ENCODE assay signal across 25 cellular contexts in genomic region chrX:141839856-141840255, GRCh38. TPM values are rescaled to one million over a fixed set of nuclear protein-coding genes. Genes with fewer than 3 reads are reported as not detected.
"Had no signal": no experiment of that assay in that cellular context is flagged by ENCODE, and none has a peak within 500 bp of the region (broad histone marks: within the 10 kb centered on the region; RNA-seq: fewer than 3 reads in every experiment).

No MANE protein-coding gene starts in this region.

- DNase-seq: activated CD4-positive, alpha-beta T cell treated with anti-CD3 and anti-CD28 coated beads, Interleukin-2, amount 50 U/mL, for 4 hours; activated effector memory CD4-positive, alpha-beta T cell treated with anti-CD3 and anti-CD28 coated beads, Interleukin-2, amount 50 U/mL, for 16 hours; activated naive CD4-positive, alpha-beta T cell treated with anti-CD3 and anti-CD28 coated beads, Interleukin-2, amount 50 U/mL, for 16 hours; activated T-cell treated with anti-CD3 and anti-CD28 coated beads, Interleukin-2, amount 50 U/mL, for 72 hours; aorta; endodermal cell; head of caudate nucleus; kidney; left ventricle myocardium inferior; naive B cell; right cardiac atrium; stimulated activated naive CD8-positive, alpha-beta T cell treated with anti-CD3 and anti-CD28 coated beads, Interleukin-15, Interleukin-2, amounts not matched to agents 100 U/mL and 50 U/mL, for 24 hours; T-helper 2 cell had no signal

- H3K27me3 Mint-ChIP-seq: naive B cell, progenitor cell of endocrine pancreas had no signal

- H3K27ac Mint-ChIP-seq: activated T-cell treated with anti-CD3 and anti-CD28 coated beads, Interleukin-2, amount 50 U/mL, for 72 hours; endodermal cell; naive B cell; progenitor cell of endocrine pancreas had no signal

- H3K36me3 Mint-ChIP-seq: naive B cell had no signal

- H3K4me1 Mint-ChIP-seq: endodermal cell, naive B cell, neural crest cell had no signal

- H3K4me1 ChIP-seq: left ventricle myocardium inferior, tibial nerve had no signal

- H3K27me3 ChIP-seq: tibial nerve had no signal

- H3K4me3 ChIP-seq: left ventricle myocardium inferior, tibial nerve had no signal

- FAIRE-seq: urothelium cell line had no signal

- ATAC-seq: activated T-cell treated with anti-CD3 and anti-CD28 coated beads, Interleukin-2, amount 50 U/mL, for 72 hours; right cardiac atrium; stimulated activated naive CD8-positive, alpha-beta T cell treated with anti-CD3 and anti-CD28 coated beads, Interleukin-15, Interleukin-2, amounts not matched to agents 100 U/mL and 50 U/mL, for 24 hours had no signal

- H3K4me3 Mint-ChIP-seq: activated T-cell treated with anti-CD3 and anti-CD28 coated beads, Interleukin-2, amount 50 U/mL, for 72 hours; endodermal cell; naive B cell; neural crest cell had no signal

- H3K27ac ChIP-seq: epithelial cell of prostate, left ventricle myocardium inferior, tibial nerve had no signal

- H3K36me3 ChIP-seq: left ventricle myocardium inferior, tibial nerve had no signal

RNA-seq across cellular contexts. Expression of gene MAGEC3, which starts 1.7 kb away (rescaled TPM):
- total RNA-seq: activated CD8-positive, alpha-beta memory T cell treated with anti-CD3 and anti-CD28 coated beads for 36 hours; activated T-cell treated with anti-CD3 and anti-CD28 coated beads, Interleukin-2, amount 50 U/mL, for 72 hours; chondrocyte; dermis microvascular lymphatic vessel endothelial cell; fibroblast of lung; kidney; left ventricle myocardium inferior; mononuclear cell; neural crest cell; omental fat pad; progenitor cell of endocrine pancreas; right cardiac atrium; skeletal muscle tissue; tibial nerve had no signal
- polyA plus RNA-seq: fibroblast of lung, right cardiac atrium had no signal
